ENCODE assay signal across 8 cellular contexts in genomic region chr6:34696739-34697543, GRCh38.
DNase-seq lines count a peak whose midpoint lies in the region; ATAC-seq and FAIRE-seq lines count a peak whose summit lies in the region.

ILRUN (minus strand) TSS chr6:34696767; CDS start chr6:34696603, 164 bp downstream.

- peak; percentile 71 for ATAC-seq in HG03442 (IDR thresholded peaks at IDR 0.05; ENCODE audit: unreplicated experiment)

- H3K27ac ChIP-seq in cingulate gyrus (ENCODE audit: low read depth, low read length), result peak within 1 kb of the TSS; percentile 92

- peak; percentile 94 for FAIRE-seq in GM19239 (lab: Jason Lieb, UNC)

- DNase-seq in AML-193 (lab: John Stamatoyannopoulos, UW) (peak; percentile 91 to 93), GM19239 (ENCODE audit: insufficient read length, low spot score) (peak; percentile 75), NCI-H526 (lab: John Stamatoyannopoulos, UW) (peak; percentile 87 to 96), kidney tubule cell (ENCODE audit: low spot score) (peak; percentile 95)
- peak; percentile 97 for DNase-seq in activated CD4-positive, alpha-beta T cell treated with anti-CD3 and anti-CD28 coated beads for 48 hours
- DNase-seq in stimulated activated CD4-positive, alpha-beta T cell treated with anti-CD3 and anti-CD28 coated beads, Interleukin-1b, Interleukin-23, amount 100 ng/mL, for 1 hour (ENCODE audit: low read depth in 2 of 2), result peak; percentile 94 to 97

Comparison
In these comparisons a context has a peak if more than half of its experiments do, and no peak if none do; other contexts are left out.
1. Peak in every context shown above with its lines: DNase-seq, ATAC-seq and H3K27ac ChIP-seq.